ENCODE assay signal across 26 cellular contexts in the genomic region with DNA sequence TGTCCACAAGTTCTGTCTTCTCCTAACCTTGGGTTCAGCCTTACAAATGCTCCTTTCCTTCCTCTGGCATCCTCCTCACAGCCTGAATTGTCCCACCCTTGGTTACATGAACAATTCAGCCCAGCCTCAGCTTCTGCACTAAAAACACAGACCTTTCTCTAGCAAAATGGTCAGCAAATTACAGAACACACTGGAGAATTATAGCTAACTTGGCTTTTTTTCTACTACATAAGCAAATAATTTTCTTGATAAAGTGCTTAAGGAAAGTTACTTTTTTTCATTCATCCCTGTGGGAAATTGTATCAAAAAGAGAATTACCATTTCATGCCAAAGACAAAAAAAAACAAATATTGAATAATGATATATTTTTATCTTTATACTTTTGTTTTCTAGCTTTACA.
"Had no signal": no experiment of that assay in that cellular context is flagged by ENCODE, and none has a peak within 500 bp of the region (broad histone marks: within the 10 kb centered on the region; RNA-seq: fewer than 3 reads in every experiment).

No MANE protein-coding gene starts in this region.

- H3K4me1 ChIP-seq: esophagus squamous epithelium, heart left ventricle, vagina had no signal

- H3K27ac Mint-ChIP-seq: activated CD4-positive, alpha-beta memory T cell treated with anti-CD3 and anti-CD28 coated beads, Interleukin-2, amount 10 ng/mL, durations not matched to agents 7 days and 5 days; activated CD4-positive, alpha-beta T cell treated with anti-CD3 and anti-CD28 coated beads, Interleukin-2, amount 10 ng/mL, durations not matched to agents 24 days and 14 days; activated naive CD4-positive, alpha-beta T cell treated with anti-CD3 and anti-CD28 coated beads, Interleukin-2, amount 50 U/mL, for 24 hours; activated T-cell treated with anti-CD3 and anti-CD28 coated beads, Interleukin-2, amount 50 U/mL, for 72 hours; effector memory CD8-positive, alpha-beta T cell; progenitor cell of endocrine pancreas; stimulated activated naive B cell treated with anti-CD40 and anti-IgM and Interleukin-4, amounts not matched to agents 10 μg/mL and 1 μg/mL and 100 μg/mL, for 72 hours; type B pancreatic cell had no signal

- H3K36me3 ChIP-seq: brain microvascular endothelial cell, esophagus squamous epithelium, heart left ventricle, thoracic aorta, vagina had no signal

- H3K4me3 Mint-ChIP-seq: activated CD4-positive, alpha-beta memory T cell treated with anti-CD3 and anti-CD28 coated beads, Interleukin-2, amount 10 ng/mL, durations not matched to agents 7 days and 5 days; activated CD4-positive, alpha-beta T cell treated with anti-CD3 and anti-CD28 coated beads, Interleukin-2, amount 10 ng/mL, durations not matched to agents 24 days and 14 days; activated naive CD4-positive, alpha-beta T cell treated with anti-CD3 and anti-CD28 coated beads, Interleukin-2, amount 50 U/mL, for 24 hours; activated T-cell treated with anti-CD3 and anti-CD28 coated beads, Interleukin-2, amount 50 U/mL, for 72 hours; effector memory CD8-positive, alpha-beta T cell; stimulated activated naive B cell treated with anti-CD40 and anti-IgM and Interleukin-4, amounts not matched to agents 10 μg/mL and 1 μg/mL and 100 μg/mL, for 72 hours; type B pancreatic cell had no signal

- H3K27me3 ChIP-seq: brain microvascular endothelial cell, dorsolateral prefrontal cortex, esophagus squamous epithelium, heart left ventricle, vagina had no signal

- DNase-seq: activated CD4-positive, alpha-beta memory T cell treated with anti-CD3 and anti-CD28 coated beads, Interleukin-2, amount 10 ng/mL, durations not matched to agents 7 days and 5 days; activated CD4-positive, alpha-beta T cell treated with anti-CD3 and anti-CD28 coated beads, Interleukin-2, amount 10 ng/mL, durations not matched to agents 24 days and 14 days; activated effector memory CD4-positive, alpha-beta T cell treated with anti-CD3 and anti-CD28 coated beads, Interleukin-2, amount 50 U/mL, for 16 hours; activated T-cell treated with anti-CD3 and anti-CD28 coated beads, Interleukin-2, amount 50 U/mL, for 72 hours; aorta; brain microvascular endothelial cell; central memory CD4-positive, alpha-beta T cell; dorsolateral prefrontal cortex; effector memory CD8-positive, alpha-beta T cell; esophagus squamous epithelium; heart left ventricle; left cardiac atrium; mesenchymal stem cell; mucosa of descending colon; retina; stimulated activated CD4-positive, alpha-beta T cell treated with anti-CD3 and anti-CD28 coated beads, Interleukin-2, amount 100 ng/mL, for 48 hours; stimulated activated CD8-positive, alpha-beta memory T cell treated with anti-CD3 and anti-CD28 coated beads, Interleukin-4, amount 100 ng/mL, for 48 hours; stimulated activated naive B cell treated with anti-CD40 and anti-IgM and Interleukin-4, amounts not matched to agents 10 μg/mL and 1 μg/mL and 100 μg/mL, for 72 hours; T1000 had no signal

- H3K27me3 Mint-ChIP-seq: activated CD4-positive, alpha-beta T cell treated with anti-CD3 and anti-CD28 coated beads, Interleukin-2, amount 10 ng/mL, durations not matched to agents 24 days and 14 days; activated naive CD4-positive, alpha-beta T cell treated with anti-CD3 and anti-CD28 coated beads, Interleukin-2, amount 50 U/mL, for 24 hours; effector memory CD8-positive, alpha-beta T cell; progenitor cell of endocrine pancreas; stimulated activated naive B cell treated with anti-CD40 and anti-IgM and Interleukin-4, amounts not matched to agents 10 μg/mL and 1 μg/mL and 100 μg/mL, for 72 hours; type B pancreatic cell had no signal

- H3K36me3 Mint-ChIP-seq: stimulated activated naive B cell treated with anti-CD40 and anti-IgM and Interleukin-4, amounts not matched to agents 10 μg/mL and 1 μg/mL and 100 μg/mL, for 72 hours; type B pancreatic cell had no signal

- H3K9me3 Mint-ChIP-seq: activated naive CD4-positive, alpha-beta T cell treated with anti-CD3 and anti-CD28 coated beads, Interleukin-2, amount 50 U/mL, for 24 hours; type B pancreatic cell had no signal

- H3K4me1 Mint-ChIP-seq: activated CD4-positive, alpha-beta memory T cell treated with anti-CD3 and anti-CD28 coated beads, Interleukin-2, amount 10 ng/mL, durations not matched to agents 7 days and 5 days; activated CD4-positive, alpha-beta T cell treated with anti-CD3 and anti-CD28 coated beads, Interleukin-2, amount 10 ng/mL, durations not matched to agents 24 days and 14 days; stimulated activated naive B cell treated with anti-CD40 and anti-IgM and Interleukin-4, amounts not matched to agents 10 μg/mL and 1 μg/mL and 100 μg/mL, for 72 hours had no signal

- ATAC-seq: activated CD4-positive, CD25-positive, alpha-beta regulatory T cell treated with anti-CD3 and anti-CD28 coated beads, Interleukin-2, amount 50 U/mL, for 24 hours; activated T-cell treated with anti-CD3 and anti-CD28 coated beads, Interleukin-2, amount 50 U/mL, for 72 hours; effector memory CD8-positive, alpha-beta T cell; heart left ventricle; left cardiac atrium; mucosa of descending colon; stimulated activated naive B cell treated with anti-CD40 and anti-IgM and Interleukin-4, amounts not matched to agents 10 μg/mL and 1 μg/mL and 100 μg/mL, for 72 hours had no signal

- H3K27ac ChIP-seq: brain microvascular endothelial cell, dorsolateral prefrontal cortex, esophagus squamous epithelium, heart left ventricle, thoracic aorta, vagina, VCaP had no signal

- H3K4me3 ChIP-seq: dorsolateral prefrontal cortex, esophagus squamous epithelium, heart left ventricle, mucosa of descending colon, thoracic aorta, vagina had no signal

- H3K9me3 ChIP-seq: esophagus squamous epithelium, mucosa of descending colon, thoracic aorta, vagina had no signal
